In the genomic region with DNA sequence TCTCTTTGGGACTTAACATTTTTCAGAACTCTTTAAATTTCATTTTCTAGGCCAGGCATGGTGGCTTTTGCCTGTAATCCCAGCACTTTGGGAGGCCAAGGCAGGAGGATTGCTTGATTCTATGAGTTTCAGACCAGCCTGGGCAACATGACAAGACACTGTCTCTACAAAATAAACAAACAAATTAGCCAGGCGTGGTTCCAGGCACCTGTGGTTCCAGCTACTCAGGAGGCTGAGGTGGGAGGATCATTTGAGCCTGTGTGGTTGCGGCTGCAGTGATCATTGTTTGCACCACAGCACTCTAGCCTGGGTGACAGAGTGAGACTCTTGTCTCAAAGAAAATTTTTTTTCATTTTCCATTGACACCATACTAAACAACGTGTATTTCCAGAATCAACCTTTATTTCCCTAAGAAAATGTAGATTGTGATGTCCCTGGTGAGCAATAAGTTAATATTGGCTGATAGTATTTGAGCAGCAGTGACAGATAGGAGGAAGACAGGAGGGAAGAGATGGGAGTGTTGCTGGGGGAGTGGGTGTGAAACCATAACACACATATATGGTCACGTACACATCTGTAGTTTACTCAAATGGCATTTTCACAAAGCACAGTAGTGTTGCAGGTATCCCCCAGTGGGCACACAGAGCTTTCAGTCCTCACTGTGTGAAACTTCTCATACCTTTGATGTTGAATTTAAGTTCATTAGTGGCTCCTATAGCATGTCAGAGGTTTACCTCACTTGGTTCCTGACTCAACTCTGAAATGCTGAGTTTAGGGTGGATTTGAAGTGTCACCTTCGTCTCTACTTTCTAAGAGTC, we compare ENCODE assay signal across 10 cellular contexts.
DNase-seq lines count a peak whose midpoint lies in the region; ATAC-seq and TF ChIP-seq lines count a peak whose summit lies in the region.
"Had no signal": no experiment of that assay in that cellular context is flagged by ENCODE, and none has a peak within 500 bp of the region (broad histone marks: within the 10 kb centered on the region; RNA-seq: fewer than 3 reads in every experiment).

No MANE protein-coding gene starts in this region.

- peak overlapping the region in 1 of 2 donors; percentile 59 for H3K4me3 Mint-ChIP-seq in activated T-cell treated with anti-CD3 and anti-CD28 coated beads, Interleukin-2, amount 50 U/mL, for 72 hours
- no peak overlapping the region for H3K4me3 Mint-ChIP-seq in nephron progenitor cell

- no peak overlapping the region for H3K4me3 ChIP-seq in HEK293 (ENCODE audit: low read depth, low read length)
- H3K4me3 ChIP-seq: ascending aorta had no signal

- H3K4me1 Mint-ChIP-seq in activated T-cell treated with anti-CD3 and anti-CD28 coated beads, Interleukin-2, amount 50 U/mL, for 72 hours (ENCODE audit: low read depth), result peaks cover 12% of the 10 kb centered on the region
- H3K4me1 Mint-ChIP-seq in nephron progenitor cell, result peaks cover 67% of the 10 kb centered on the region

- H3K27ac ChIP-seq in HEK293 (ENCODE audit: extremely low read depth, low read depth, low read length) (no peak overlapping the region; the same call in 1 of the 2 replicates), temporal lobe (ENCODE audit: low read depth, low read length) (peak overlapping the region; percentile 10)
- H3K27ac ChIP-seq: ascending aorta, epithelial cell of prostate had no signal

- no peak overlapping the region for H3K27ac Mint-ChIP-seq in activated T-cell treated with anti-CD3 and anti-CD28 coated beads, Interleukin-2, amount 50 U/mL, for 72 hours
- no peak overlapping the region for H3K27ac Mint-ChIP-seq in nephron progenitor cell

- CTCF ChIA-PET in HEK293 (lab: Yijun Ruan, JAX), result interaction anchor here (0.6 to 1.0 kb wide), 3 partner anchors 8 to 121 kb away, joined by 3 to 4 read pairs (median 3); no protein-coding TSS in a partner anchor

- H3K36me3 Mint-ChIP-seq in activated T-cell treated with anti-CD3 and anti-CD28 coated beads, Interleukin-2, amount 50 U/mL, for 72 hours (ENCODE audit: insufficient read depth in 2 of 2), result no peaks in the 10 kb centered on the region
- peaks cover 5% of the 10 kb centered on the region for H3K36me3 Mint-ChIP-seq in nephron progenitor cell (ENCODE audit: low read depth)

- peaks cover 57% of the 10 kb centered on the region for H3K4me1 ChIP-seq in HEK293 (ENCODE audit: control insufficient read depth, insufficient read depth, low read length)
- H3K4me1 ChIP-seq: ascending aorta had no signal

- TF ChIP-seq CTCF in HEK293 (tag by site-specific recombination; IDR thresholded peaks at IDR 0.05) (no peak), nephron progenitor cell (IDR thresholded peaks at IDR 0.05) (no peak)

- H3K9me3 ChIP-seq in HEK293 (ENCODE audit: control insufficient read depth, insufficient read depth, low read depth, low read length), result no peaks in the 10 kb centered on the region
- H3K9me3 ChIP-seq: ascending aorta had no signal

- ATAC-seq in activated T-cell treated with anti-CD3 and anti-CD28 coated beads, Interleukin-2, amount 50 U/mL, for 72 hours (replicated peaks in 1 of 2), result peak; percentile 93 to 96
- ATAC-seq in HG03439 (IDR thresholded peaks at IDR 0.05; ENCODE audit: unreplicated experiment), result peak; percentile 90

- H3K36me3 ChIP-seq in HEK293 (ENCODE audit: control insufficient read depth in 2 of 2, insufficient read depth in 1 of 2, low read length in 2 of 2), result no peaks in the 10 kb centered on the region
- H3K36me3 ChIP-seq: ascending aorta had no signal

- peak; percentile 29 to 42 for DNase-seq in activated T-cell treated with anti-CD3 and anti-CD28 coated beads, Interleukin-2, amount 50 U/mL, for 72 hours
- no peak for DNase-seq in activated T-cell treated with anti-CD3 and anti-CD28 coated beads, Interleukin-2, amount 50 U/mL, for 1 hour
- no peak for DNase-seq in NCI-H1694 (lab: John Stamatoyannopoulos, UW)
- DNase-seq in OCI-M1 (lab: John Stamatoyannopoulos, UW), result no peak
- no peak for DNase-seq in nephron progenitor cell

- H3K27me3 Mint-ChIP-seq in activated T-cell treated with anti-CD3 and anti-CD28 coated beads, Interleukin-2, amount 50 U/mL, for 72 hours (ENCODE audit: low read depth), result peaks cover 23% of the 10 kb centered on the region
- H3K27me3 Mint-ChIP-seq in nephron progenitor cell (ENCODE audit: low read depth, poor library complexity), result no peaks in the 10 kb centered on the region

- POLR2A ChIA-PET in HEK293 (lab: Yijun Ruan, JAX), result interaction anchor here (0.7 kb wide), 1 partner anchor 7 kb away, joined by 3 read pairs; no protein-coding TSS in a partner anchor

- no peaks in the 10 kb centered on the region for H3K9me3 Mint-ChIP-seq in activated T-cell treated with anti-CD3 and anti-CD28 coated beads, Interleukin-2, amount 50 U/mL, for 72 hours
- peaks cover 3% of the 10 kb centered on the region for H3K9me3 Mint-ChIP-seq in nephron progenitor cell

TF ChIP-seq in HEK293, 187 proteins besides CTCF, POLR2A, EP300 and RAD21:
- TF ChIP-seq ZNF48 (tag by site-specific recombination; IDR thresholded peaks at IDR 0.05) (no peak), ZNF404 (tag by site-specific recombination; IDR thresholded peaks at IDR 0.05) (no peak), ZNF341 (tag by site-specific recombination; IDR thresholded peaks at IDR 0.05; ENCODE audit: low read depth) (no peak), ZSCAN18 (tag by site-specific recombination; IDR thresholded peaks at IDR 0.05) (no peak), OSR2 (tag by site-specific recombination; IDR thresholded peaks at IDR 0.05) (peak; percentile 78), SCRT2 (tag by site-specific recombination; IDR thresholded peaks at IDR 0.05) (peak; percentile 35; the same call in 1 of the 2 replicates), ZIC2 (tag by site-specific recombination; IDR thresholded peaks at IDR 0.05) (0 out of 2 replicates have a peak, but pooled peaks have one; percentile 17), SCRT1 (tag by site-specific recombination; IDR thresholded peaks at IDR 0.05; ENCODE audit: borderline replicate concordance) (peak; percentile 23; the same call in 1 of the 2 replicates)
- TF ChIP-seq, protein P1, sequence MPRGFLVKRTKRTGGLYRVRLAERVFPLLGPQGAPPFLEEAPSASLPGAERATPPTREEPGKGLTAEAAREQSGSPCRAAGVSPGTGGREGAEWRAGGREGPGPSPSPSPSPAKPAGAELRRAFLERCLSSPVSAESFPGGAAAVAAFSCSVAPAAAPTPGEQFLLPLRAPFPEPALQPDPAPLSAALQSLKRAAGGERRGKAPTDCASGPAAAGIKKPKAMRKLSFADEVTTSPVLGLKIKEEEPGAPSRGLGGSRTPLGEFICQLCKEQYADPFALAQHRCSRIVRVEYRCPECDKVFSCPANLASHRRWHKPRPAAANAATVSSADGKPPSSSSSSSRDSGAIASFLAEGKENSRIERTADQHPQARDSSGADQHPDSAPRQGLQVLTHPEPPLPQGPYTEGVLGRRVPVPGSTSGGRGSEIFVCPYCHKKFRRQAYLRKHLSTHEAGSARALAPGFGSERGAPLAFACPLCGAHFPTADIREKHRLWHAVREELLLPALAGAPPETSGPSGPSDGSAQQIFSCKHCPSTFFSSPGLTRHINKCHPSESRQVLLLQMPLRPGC (tag by site-specific recombination; IDR thresholded peaks at IDR 0.05), result no peak

Comparison
In these comparisons a context has a peak if more than half of its experiments do, and no peak if none do; other contexts are left out.
1. DNase-seq: peak in activated T-cell treated with anti-CD3 and anti-CD28 coated beads, Interleukin-2, amount 50 U/mL, for 72 hours (2 of 2); none in activated T-cell treated with anti-CD3 and anti-CD28 coated beads, Interleukin-2, amount 50 U/mL, for 1 hour (single experiment), NCI-H1694 (single experiment), OCI-M1 (single experiment) and nephron progenitor cell (single experiment).